Comparison of ENCODE assay signal across 8 cellular contexts in genomic region chrX:74422029-74422352, GRCh38. TPM values are rescaled to one million over a fixed set of nuclear protein-coding genes. Genes with fewer than 3 reads are reported as not detected.
DNase-seq lines count a peak whose midpoint lies in the region; ATAC-seq and TF ChIP-seq lines count a peak whose summit lies in the region.

No MANE protein-coding gene starts in this region.

- no peak for TF ChIP-seq EP300 in neural cell (conservative IDR thresholded peaks at IDR 0.05; ENCODE audit: poor library complexity, severe bottlenecking)

- DNase-seq in AG10803 (ENCODE audit: low read depth), result no peak
- DNase-seq in NT2/D1 (ENCODE audit: low read depth, low spot score), result no peak
- DNase-seq in epithelial cell of prostate (ENCODE audit: low read depth, low spot score), result no peak
- no peak for DNase-seq in activated gamma-delta T cell (lab: John Stamatoyannopoulos, UW)
- no peak for DNase-seq in GM03348 (ENCODE audit: low spot score)
- DNase-seq in cortex of kidney (lab: John Stamatoyannopoulos, UW), result no peak

- H4K20me1 ChIP-seq in neural cell (ENCODE audit: insufficient read depth), result no peaks in the 10 kb centered on the region

- H3K4me3 ChIP-seq in AG10803 (ENCODE audit: low read length) (peak overlapping the region; percentile 69), NT2/D1 (ENCODE audit: insufficient read length, low read depth) (peak overlapping the region; percentile 72), neural cell (ENCODE audit: low read length) (peak overlapping the region; percentile 78)

- H3K27ac ChIP-seq in epithelial cell of prostate, result peak overlapping the region; percentile 32
- H3K27ac ChIP-seq in neural cell (ENCODE audit: low read length), result peak overlapping the region; percentile 89

- TF ChIP-seq RAD21 in neural cell (conservative IDR thresholded peaks at IDR 0.05), result no peak

- ATAC-seq in HG03025 (IDR thresholded peaks at IDR 0.05; ENCODE audit: low FRiP score, unreplicated experiment), result no peak

- TF ChIP-seq CTCF in AG10803 (conservative IDR thresholded peaks at IDR 0.05; ENCODE audit: low read length), result no peak
- no peak for TF ChIP-seq CTCF in neural cell (IDR thresholded peaks at IDR 0.05; ENCODE audit: poor library complexity, severe bottlenecking)

- no peak overlapping the region for H3K4me2 ChIP-seq in neural cell (ENCODE audit: low read length)

- H3K27me3 ChIP-seq in NT2/D1 (ENCODE audit: insufficient read depth, insufficient read length) (peaks cover 7% of the 10 kb centered on the region), neural cell (ENCODE audit: insufficient read depth, low read depth, low read length) (no peaks in the 10 kb centered on the region)

- H3K9me3 ChIP-seq in NT2/D1 (ENCODE audit: insufficient read depth, low read length) (no peaks in the 10 kb centered on the region), neural cell (ENCODE audit: low read length) (no peaks in the 10 kb centered on the region)

- H3K9ac ChIP-seq in NT2/D1 (ENCODE audit: insufficient read length, low read depth) (peak overlapping the region; percentile 76), neural cell (ENCODE audit: low read length) (peak overlapping the region; percentile 79)

- no peak overlapping the region for H2AFZ ChIP-seq in neural cell (ENCODE audit: low read depth, low read length)

- no peaks in the 10 kb centered on the region for H3K9me2 ChIP-seq in neural cell (ENCODE audit: insufficient read depth, low read length)

- peaks cover 9% of the 10 kb centered on the region for H3K4me1 ChIP-seq in NT2/D1 (ENCODE audit: insufficient read depth, insufficient read length)

- H3K36me3 ChIP-seq in NT2/D1 (ENCODE audit: insufficient read depth, insufficient read length, low read length) (no peaks in the 10 kb centered on the region), neural cell (ENCODE audit: insufficient read depth, low read length) (no peaks in the 10 kb centered on the region)

- H3F3A ChIP-seq in neural cell (ENCODE audit: insufficient read depth, low read length, poor library complexity, severe bottlenecking), result no peaks in the 10 kb centered on the region

- H3K79me2 ChIP-seq in neural cell (replicated peaks; ENCODE audit: insufficient read depth, low read length), result peaks cover 23% of the 10 kb centered on the region

TF ChIP-seq in neural cell, 6 proteins besides CTCF, POLR2A, EP300 and RAD21:
- TF ChIP-seq POLR2AphosphoS5 (IDR thresholded peaks at IDR 0.05), result no peak
- TF ChIP-seq EZH2 (IDR thresholded peaks at IDR 0.05; ENCODE audit: borderline replicate concordance, insufficient read depth, low read length, poor library complexity, severe bottlenecking), result no peak
- TF ChIP-seq TAF1 (IDR thresholded peaks at IDR 0.05; ENCODE audit: low read depth), result no peak
- no peak for TF ChIP-seq MXI1 (conservative IDR thresholded peaks at IDR 0.05; ENCODE audit: poor library complexity, severe bottlenecking)
- TF ChIP-seq, protein P1, sequence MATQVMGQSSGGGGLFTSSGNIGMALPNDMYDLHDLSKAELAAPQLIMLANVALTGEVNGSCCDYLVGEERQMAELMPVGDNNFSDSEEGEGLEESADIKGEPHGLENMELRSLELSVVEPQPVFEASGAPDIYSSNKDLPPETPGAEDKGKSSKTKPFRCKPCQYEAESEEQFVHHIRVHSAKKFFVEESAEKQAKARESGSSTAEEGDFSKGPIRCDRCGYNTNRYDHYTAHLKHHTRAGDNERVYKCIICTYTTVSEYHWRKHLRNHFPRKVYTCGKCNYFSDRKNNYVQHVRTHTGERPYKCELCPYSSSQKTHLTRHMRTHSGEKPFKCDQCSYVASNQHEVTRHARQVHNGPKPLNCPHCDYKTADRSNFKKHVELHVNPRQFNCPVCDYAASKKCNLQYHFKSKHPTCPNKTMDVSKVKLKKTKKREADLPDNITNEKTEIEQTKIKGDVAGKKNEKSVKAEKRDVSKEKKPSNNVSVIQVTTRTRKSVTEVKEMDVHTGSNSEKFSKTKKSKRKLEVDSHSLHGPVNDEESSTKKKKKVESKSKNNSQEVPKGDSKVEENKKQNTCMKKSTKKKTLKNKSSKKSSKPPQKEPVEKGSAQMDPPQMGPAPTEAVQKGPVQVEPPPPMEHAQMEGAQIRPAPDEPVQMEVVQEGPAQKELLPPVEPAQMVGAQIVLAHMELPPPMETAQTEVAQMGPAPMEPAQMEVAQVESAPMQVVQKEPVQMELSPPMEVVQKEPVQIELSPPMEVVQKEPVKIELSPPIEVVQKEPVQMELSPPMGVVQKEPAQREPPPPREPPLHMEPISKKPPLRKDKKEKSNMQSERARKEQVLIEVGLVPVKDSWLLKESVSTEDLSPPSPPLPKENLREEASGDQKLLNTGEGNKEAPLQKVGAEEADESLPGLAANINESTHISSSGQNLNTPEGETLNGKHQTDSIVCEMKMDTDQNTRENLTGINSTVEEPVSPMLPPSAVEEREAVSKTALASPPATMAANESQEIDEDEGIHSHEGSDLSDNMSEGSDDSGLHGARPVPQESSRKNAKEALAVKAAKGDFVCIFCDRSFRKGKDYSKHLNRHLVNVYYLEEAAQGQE (IDR thresholded peaks at IDR 0.05; ENCODE audit: borderline replicate concordance), result no peak

RNA-seq across cellular contexts. Expression of gene SLC16A2, which starts 0.7 kb away (rescaled TPM):
- 14.5 and 17.4 TPM in 2 replicates for polyA plus RNA-seq in neural cell
- polyA minus RNA-seq in neural cell, result 31.3 and 32.6 TPM in 2 replicates
